Comparison of ENCODE assay signal across 1 cellular context in genomic region chr19:55460670-55461258, GRCh38.
TF ChIP-seq lines count a peak whose summit lies in the region.

No MANE protein-coding gene starts in this region.

TF ChIP-seq in K562, 482 proteins besides CTCF, POLR2A, EP300 and RAD21:
- no peak for TF ChIP-seq BRF1 (IDR thresholded peaks at IDR 0.05; ENCODE audit: borderline replicate concordance, extremely low read depth, insufficient read length)
- TF ChIP-seq HMGN3 (IDR thresholded peaks at IDR 0.05; ENCODE audit: borderline replicate concordance, extremely low read depth, insufficient read length, low read depth, low read length), result peak; percentile 23
- no peak for TF ChIP-seq NR2C2 (CRISPR knock-in tag; IDR thresholded peaks at IDR 0.05)
- TF ChIP-seq NR2C2 (tag; IDR thresholded peaks at IDR 0.05), result peak; percentile 78
- no peak for TF ChIP-seq ZNF277 (CRISPR knock-in tag; IDR thresholded peaks at IDR 0.05; ENCODE audit: borderline replicate concordance)
- peak; percentile 5 for TF ChIP-seq CHD1 (IDR thresholded peaks at IDR 0.05; ENCODE audit: low read length)
- TF ChIP-seq OTX1 (CRISPR knock-in tag; IDR thresholded peaks at IDR 0.05), result peak; percentile 63; the same call in 1 of the 2 replicates
- TF ChIP-seq ZFP36 (IDR thresholded peaks at IDR 0.05; ENCODE audit: low read depth, low read length, partially characterized antibody), result peak; percentile 97
- peak; percentile 64 for TF ChIP-seq EGR1 (conservative IDR thresholded peaks at IDR 0.05)
- no peak for TF ChIP-seq FOSL1 (tag; conservative IDR thresholded peaks at IDR 0.05)
- peak in 1 of 2 experiments; percentile 45; a peak in 1 of 4 replicates for TF ChIP-seq SRF (CRISPR knock-in tag; IDR thresholded peaks at IDR 0.05)
- peak in 1 of 2 experiments; percentile 11; a peak in 3 of 4 replicates for TF ChIP-seq FOXK2 (conservative IDR thresholded peaks at IDR 0.05 in 1 of 2, IDR thresholded peaks at IDR 0.05 in 1 of 2; ENCODE audit: low read depth in 2 of 2)
- peak; percentile 32; the same call in 1 of the 2 replicates for TF ChIP-seq HDGF (IDR thresholded peaks at IDR 0.05)
- 0 out of 2 replicates have a peak, but pooled peaks have one; percentile 68 for TF ChIP-seq THRB (CRISPR knock-in tag; conservative IDR thresholded peaks at IDR 0.05)
- no peak for TF ChIP-seq ZNF3 (CRISPR knock-in tag; IDR thresholded peaks at IDR 0.05)
- no peak for TF ChIP-seq ARHGAP35 (IDR thresholded peaks at IDR 0.05; ENCODE audit: partially characterized antibody)
- 0 out of 2 replicates have a peak, but pooled peaks have one; percentile 14 for TF ChIP-seq MAFK (IDR thresholded peaks at IDR 0.05; ENCODE audit: low read length)
- peak in 1 of 3 experiments; percentile 69 for TF ChIP-seq YY1 (IDR thresholded peaks at IDR 0.05; ENCODE audit: borderline replicate concordance in 1 of 3, control insufficient read depth in 1 of 3, extremely low read depth in 1 of 3, insufficient read depth in 3 of 3, insufficient read length in 1 of 3, insufficient replicate concordance in 2 of 3, low read depth in 1 of 3, low read length in 2 of 3)
- TF ChIP-seq ZKSCAN8 (CRISPR knock-in tag; IDR thresholded peaks at IDR 0.05), result no peak
- TF ChIP-seq, protein P1, sequence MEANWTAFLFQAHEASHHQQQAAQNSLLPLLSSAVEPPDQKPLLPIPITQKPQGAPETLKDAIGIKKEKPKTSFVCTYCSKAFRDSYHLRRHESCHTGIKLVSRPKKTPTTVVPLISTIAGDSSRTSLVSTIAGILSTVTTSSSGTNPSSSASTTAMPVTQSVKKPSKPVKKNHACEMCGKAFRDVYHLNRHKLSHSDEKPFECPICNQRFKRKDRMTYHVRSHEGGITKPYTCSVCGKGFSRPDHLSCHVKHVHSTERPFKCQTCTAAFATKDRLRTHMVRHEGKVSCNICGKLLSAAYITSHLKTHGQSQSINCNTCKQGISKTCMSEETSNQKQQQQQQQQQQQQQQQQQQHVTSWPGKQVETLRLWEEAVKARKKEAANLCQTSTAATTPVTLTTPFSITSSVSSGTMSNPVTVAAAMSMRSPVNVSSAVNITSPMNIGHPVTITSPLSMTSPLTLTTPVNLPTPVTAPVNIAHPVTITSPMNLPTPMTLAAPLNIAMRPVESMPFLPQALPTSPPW (CRISPR knock-in tag; IDR thresholded peaks at IDR 0.05), result peak; percentile 62
- TF ChIP-seq SPI1 (IDR thresholded peaks at IDR 0.05; ENCODE audit: borderline replicate concordance, low read depth, low read length), result peak; percentile 37; the same call in 1 of the 2 replicates
- TF ChIP-seq SIN3A (IDR thresholded peaks at IDR 0.05; ENCODE audit: borderline replicate concordance in 2 of 2, control insufficient read depth in 1 of 2, low read depth in 2 of 2, low read length in 2 of 2), result peak in 1 of 2 experiments; percentile 81; a peak in 2 of 4 replicates
- peak; percentile 86; the same call in 1 of the 2 replicates for TF ChIP-seq ZBTB7A (IDR thresholded peaks at IDR 0.05; ENCODE audit: borderline replicate concordance, control insufficient read depth, low read depth, low read length)
- TF ChIP-seq, protein P2, sequence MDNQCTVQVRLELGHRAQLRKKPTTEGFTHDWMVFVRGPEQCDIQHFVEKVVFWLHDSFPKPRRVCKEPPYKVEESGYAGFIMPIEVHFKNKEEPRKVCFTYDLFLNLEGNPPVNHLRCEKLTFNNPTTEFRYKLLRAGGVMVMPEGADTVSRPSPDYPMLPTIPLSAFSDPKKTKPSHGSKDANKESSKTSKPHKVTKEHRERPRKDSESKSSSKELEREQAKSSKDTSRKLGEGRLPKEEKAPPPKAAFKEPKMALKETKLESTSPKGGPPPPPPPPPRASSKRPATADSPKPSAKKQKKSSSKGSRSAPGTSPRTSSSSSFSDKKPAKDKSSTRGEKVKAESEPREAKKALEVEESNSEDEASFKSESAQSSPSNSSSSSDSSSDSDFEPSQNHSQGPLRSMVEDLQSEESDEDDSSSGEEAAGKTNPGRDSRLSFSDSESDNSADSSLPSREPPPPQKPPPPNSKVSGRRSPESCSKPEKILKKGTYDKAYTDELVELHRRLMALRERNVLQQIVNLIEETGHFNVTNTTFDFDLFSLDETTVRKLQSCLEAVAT (IDR thresholded peaks at IDR 0.05), result peak; percentile 8; a peak in 1 of 4 replicates
- TF ChIP-seq ZNF143 (CRISPR knock-in tag; IDR thresholded peaks at IDR 0.05), result 0 out of 2 replicates have a peak, but pooled peaks have one; percentile 4
- TF ChIP-seq TOE1 (IDR thresholded peaks at IDR 0.05; ENCODE audit: borderline replicate concordance), result peak; percentile 74; the same call in 1 of the 2 replicates
- no peak for TF ChIP-seq TOE1 (CRISPR knock-in tag; IDR thresholded peaks at IDR 0.05; ENCODE audit: borderline replicate concordance, low read depth)
